30 cellular contexts compared by ENCODE assay signal in genomic region chr17:58533616-58534188, GRCh38. TPM values are rescaled to one million over a fixed set of nuclear protein-coding genes. Genes with fewer than 3 reads are reported as not detected.
DNase-seq lines count a peak whose midpoint lies in the region; ATAC-seq and TF ChIP-seq lines count a peak whose summit lies in the region.
"Had no signal": no experiment of that assay in that cellular context is flagged by ENCODE, and none has a peak within 500 bp of the region (broad histone marks: within the 10 kb centered on the region; RNA-seq: fewer than 3 reads in every experiment).

No MANE protein-coding gene starts in this region.

- peaks cover 58% of the 10 kb centered on the region for H3K27me3 Mint-ChIP-seq in H9 (ENCODE audit: low read depth)

- no peak overlapping the region for H3K14ac ChIP-seq in H9 (ENCODE audit: insufficient read depth, low read length)

- no peak overlapping the region for H4K8ac ChIP-seq in H9 (replicated peaks; ENCODE audit: insufficient read length, low read depth, low read length)

- H3T11ph ChIP-seq in H9 (ENCODE audit: low read length): no peak overlapping the region

- H3K18ac ChIP-seq in H9 (ENCODE audit: insufficient read length, low read depth, low read length): no peak overlapping the region

- no peak overlapping the region for H2AK5ac ChIP-seq in H9 (ENCODE audit: insufficient read length, low read length)

- H3K79me2 ChIP-seq in H9 (ENCODE audit: insufficient read depth, low read length): no peaks in the 10 kb centered on the region

- H3K36me3 Mint-ChIP-seq in H9 (ENCODE audit: insufficient read depth in 1 of 3, low read depth in 3 of 3): no peaks in the 10 kb centered on the region

- H3K4me1 ChIP-seq in H9 (ENCODE audit: insufficient read depth, low read length): 0 out of 2 replicates have a peak, but pooled peaks cover 2% of the 10 kb centered on the region
- H3K4me1 ChIP-seq: colonic mucosa, pancreas had no signal

- DNase-seq in H9 (no peak), midbrain (lab: John Stamatoyannopoulos, UW) (peak; percentile 65), DMS79 (lab: John Stamatoyannopoulos, UW) (no peak)
- DNase-seq: activated CD4-positive, alpha-beta T cell treated with anti-CD3 and anti-CD28 coated beads, Interleukin-2, amount 50 U/mL, for 48 hours; activated CD4-positive, CD25-positive, alpha-beta regulatory T cell; activated naive CD4-positive, alpha-beta T cell treated with Interleukin-2 at 50 U/mL for 16 hours; CD4-positive, alpha-beta T cell; colonic mucosa; effector memory CD8-positive, alpha-beta T cell; EL; left colon; mesenchymal stem cell; naive thymus-derived CD8-positive, alpha-beta T cell; NCI-H1417 treated with DMSO at 0.1 percent for 48 hours; NCI-H2081 treated with DMSO at 0.1 percent for 48 hours; NCI-H226; NCI-H69; pancreas; SHP77; stimulated activated CD4-positive, alpha-beta T cell treated with anti-CD3 and anti-CD28 coated beads, Interleukin-2, amount 100 ng/mL, for 48 hours; T1000; upper lobe of right lung had no signal

- H3K27ac ChIP-seq in H9 (ENCODE audit: insufficient read length, low read depth, low read length): no peak overlapping the region
- peak overlapping the region; percentile 94 for H3K27ac ChIP-seq in cingulate gyrus (ENCODE audit: low read depth, low read length)
- peak overlapping the region; percentile 97 for H3K27ac ChIP-seq in temporal lobe (ENCODE audit: low read depth, low read length)
- H3K27ac ChIP-seq: breast epithelium, colonic mucosa, pancreas, upper lobe of right lung had no signal

- no peak overlapping the region for H2BK120ac ChIP-seq in H9 (ENCODE audit: low read depth, low read length, poor library complexity, severe bottlenecking)

- H4K91ac ChIP-seq in H9 (ENCODE audit: insufficient read length, low read depth, low read length): no peak overlapping the region

- H3K27ac Mint-ChIP-seq in H9: no peak overlapping the region
- H3K27ac Mint-ChIP-seq: CD4-positive, alpha-beta T cell; effector memory CD8-positive, alpha-beta T cell had no signal

- no peaks in the 10 kb centered on the region for H3K79me1 ChIP-seq in H9 (ENCODE audit: insufficient read depth, low read depth, low read length, poor library complexity, severe bottlenecking)

- no peaks in the 10 kb centered on the region for H4K20me1 ChIP-seq in H9 (ENCODE audit: control insufficient read depth, insufficient read depth, insufficient read length)

- ATAC-seq in GM18909 (IDR thresholded peaks at IDR 0.05; ENCODE audit: poor library complexity, unreplicated experiment): no peak
- ATAC-seq in HG03108 (IDR thresholded peaks at IDR 0.05; ENCODE audit: unreplicated experiment): no peak
- ATAC-seq: effector memory CD8-positive, alpha-beta T cell; left colon; naive thymus-derived CD8-positive, alpha-beta T cell; Panc1; pancreas; upper lobe of right lung had no signal

- no peak for TF ChIP-seq CTCF in H9 (conservative IDR thresholded peaks at IDR 0.05)

- H3K4me1 Mint-ChIP-seq in H9: peaks cover 29 to 48% of the 10 kb centered on the region in 2 experiments

- H3K4me3 Mint-ChIP-seq in H9: 0 out of 5 replicates have a peak overlapping the region, but pooled peaks have one; percentile 21 to 82

- H3K9ac ChIP-seq in H9 (ENCODE audit: extremely low read depth, insufficient read length, low read length): no peak overlapping the region

- H3K23ac ChIP-seq in H9 (ENCODE audit: insufficient read length, low read depth, low read length): no peak overlapping the region

- no peak overlapping the region for H3K4ac ChIP-seq in H9 (ENCODE audit: low read depth, low read length)

- no peak overlapping the region for H3K4me2 ChIP-seq in H9 (ENCODE audit: insufficient read depth, insufficient read length, low read length)

- H3K23me2 ChIP-seq in H9 (ENCODE audit: insufficient read length, low read depth, low read length, poor library complexity, severe bottlenecking): peaks cover 5% of the 10 kb centered on the region

- WGBS in H9 (ENCODE audit: extremely low coverage, insufficient read length, low lambda C conversion rate): no CpG with 5 or more reads among the region's 5 CpGs

- no peaks in the 10 kb centered on the region for H3K27me3 ChIP-seq in H9 (ENCODE audit: insufficient read depth, low read length)
- H3K27me3 ChIP-seq: breast epithelium, colonic mucosa, pancreas, right atrium auricular region, upper lobe of right lung had no signal

- H3K56ac ChIP-seq in H9 (ENCODE audit: insufficient read length, low read depth, low read length): no peak overlapping the region

- H4K5ac ChIP-seq in H9 (ENCODE audit: insufficient read length, low read depth, low read length): no peak overlapping the region

- no peak overlapping the region for H2BK20ac ChIP-seq in H9 (ENCODE audit: low read depth, low read length, poor library complexity, severe bottlenecking)

- H3K9me3 Mint-ChIP-seq in H9: no peaks in the 10 kb centered on the region
- H3K9me3 Mint-ChIP-seq: CD4-positive, alpha-beta T cell; effector memory CD8-positive, alpha-beta T cell; naive thymus-derived CD8-positive, alpha-beta T cell had no signal

- H3K9me3 ChIP-seq in H9 (ENCODE audit: control insufficient read depth, low read depth, low read length): no peaks in the 10 kb centered on the region
- H3K9me3 ChIP-seq: breast epithelium, colonic mucosa, pancreas, right atrium auricular region, spleen, upper lobe of right lung had no signal

- no peak overlapping the region for H2AFZ ChIP-seq in H9 (ENCODE audit: low read length)

- H2BK5ac ChIP-seq in H9 (ENCODE audit: insufficient read length, low read length): no peak overlapping the region

- no peak overlapping the region for H2BK12ac ChIP-seq in H9 (ENCODE audit: insufficient read length, low read depth, low read length)

- no peak overlapping the region for H2BK15ac ChIP-seq in H9 (ENCODE audit: low read depth, low read length)

RNA-seq across cellular contexts. Expression of gene MTMR4, which starts 19.3 kb away (rescaled TPM):
- total RNA-seq in H9 (2021) (20.7 and 31.2 TPM in 2 replicates), temporal lobe (93.2 TPM)

RNA-seq across cellular contexts. Expression of gene HSF5, which starts 45.5 kb away (rescaled TPM):
- total RNA-seq in H9 (2021): not detected in 2 replicates
- total RNA-seq in temporal lobe: under 0.01 TPM
- total RNA-seq: left colon had no signal
